Comparison of ENCODE assay signal across 9 cellular contexts in genomic region chr10:11165591-11166543, GRCh38.
DNase-seq lines count a peak whose midpoint lies in the region; ATAC-seq and TF ChIP-seq lines count a peak whose summit lies in the region.
"Had no signal": no experiment of that assay in that cellular context is flagged by ENCODE, and none has a peak within 500 bp of the region (broad histone marks: within the 10 kb centered on the region; RNA-seq: fewer than 3 reads in every experiment).

No MANE protein-coding gene starts in this region.

- no peaks in the 10 kb centered on the region for H3K79me2 ChIP-seq in OCI-LY3 (ENCODE audit: low read length)

- H3K27ac ChIP-seq in OCI-LY3 (ENCODE audit: low read length), result peak overlapping the region; percentile 52
- H3K27ac ChIP-seq: A549 had no signal

- H3K27me3 ChIP-seq in OCI-LY3 (ENCODE audit: low read depth, low read length), result peaks cover 23% of the 10 kb centered on the region; the same call in 1 of the 2 replicates

- DNase-seq in NCI-H1436 (lab: John Stamatoyannopoulos, UW) (peak; percentile 5), NCI-H1436 treated with DMSO at 0.1 percent for 48 hours (lab: John Stamatoyannopoulos, UW) (no peak), left ventricle myocardium superior (peak; percentile 85), sciatic nerve (ENCODE audit: low spot score) (peak; percentile 85), HPDE6-E6E7 (ENCODE audit: extremely low spot score) (no peak)
- DNase-seq in activated naive CD4-positive, alpha-beta T cell treated with Interleukin-2 at 50 U/mL for 16 hours, result peak; percentile 72

- peak overlapping the region; percentile 79 for H2AFZ ChIP-seq in OCI-LY3 (ENCODE audit: low read depth, low read length)

- peak; percentile 47 for TF ChIP-seq CTCF in OCI-LY3 (IDR thresholded peaks at IDR 0.05; ENCODE audit: low read depth, low read length)

- peak overlapping the region; percentile 99 for H3K4me2 ChIP-seq in OCI-LY3 (ENCODE audit: low read length)
- H3K4me2 ChIP-seq: A549 had no signal

- H3K9ac ChIP-seq in OCI-LY3 (ENCODE audit: low read length), result peak overlapping the region; percentile 81

- no peaks in the 10 kb centered on the region for H3K36me3 ChIP-seq in OCI-LY3 (replicated peaks; ENCODE audit: low read depth, low read length)

- ATAC-seq in HG02943 (IDR thresholded peaks at IDR 0.05; ENCODE audit: low read depth, unreplicated experiment), result peak; percentile 62
- peak; percentile 83 for ATAC-seq in left ventricle myocardium superior
- ATAC-seq in sciatic nerve, result peak; percentile 85

- H3K9me3 ChIP-seq in OCI-LY3 (ENCODE audit: insufficient read depth, low read length), result no peaks in the 10 kb centered on the region
- H3K9me3 ChIP-seq: A549 had no signal

- no peaks in the 10 kb centered on the region for H4K20me1 ChIP-seq in OCI-LY3 (ENCODE audit: insufficient read depth, low read length)

- intact Hi-C loops in left ventricle myocardium superior (cut with micrococcal nuclease), result no loop called here
- intact Hi-C loops in sciatic nerve (cut with DNase I), result no loop called here

- peak overlapping the region; percentile 93 for H3K4me3 ChIP-seq in OCI-LY3 (ENCODE audit: low read length)
- H3K4me3 ChIP-seq: A549 had no signal

- H3K4me1 ChIP-seq in OCI-LY3 (ENCODE audit: low read length), result peaks cover 51% of the 10 kb centered on the region
- H3K4me1 ChIP-seq: A549 had no signal

Comparison
In these comparisons a context has a peak if more than half of its experiments do, and no peak if none do; other contexts are left out.
1. DNase-seq: peak in NCI-H1436 (single experiment), activated naive CD4-positive, alpha-beta T cell treated with Interleukin-2 at 50 U/mL for 16 hours (single experiment), left ventricle myocardium superior (single experiment) and sciatic nerve (single experiment); none in NCI-H1436 treated with DMSO at 0.1 percent for 48 hours (single experiment) and HPDE6-E6E7 (single experiment).
2. Peak in every context shown above with its lines, with median percentiles within 50 percentile points of each other: ATAC-seq.